ENCODE assay signal across 18 cellular contexts in genomic region chr1:203159844-203160243, GRCh38. TPM values are rescaled to one million over a fixed set of nuclear protein-coding genes. Genes with fewer than 3 reads are reported as not detected.
A peak's percentile ranks its signal among the peaks of the same experiment; 100 is the strongest.
DNase-seq lines count a peak whose midpoint lies in the region; TF ChIP-seq lines count a peak whose summit lies in the region.
"Had no signal": no experiment of that assay in that cellular context is flagged by ENCODE, and none has a peak within 500 bp of the region (broad histone marks: within the 10 kb centered on the region; RNA-seq: fewer than 3 reads in every experiment).

No MANE protein-coding gene starts in this region.

- TF ChIP-seq CTCF in dorsolateral prefrontal cortex (IDR thresholded peaks at IDR 0.05 in 54 of 56, conservative IDR thresholded peaks at IDR 0.05 in 2 of 56; ENCODE audit: low read depth in 1 of 56, partially characterized antibody in 56 of 56) (no peak), GM10266 (IDR thresholded peaks at IDR 0.05; ENCODE audit: control insufficient read depth, insufficient read depth, low read depth, missing control alignments) (no peak)

- peak overlapping the region; percentile 87 for H3K27ac ChIP-seq in angular gyrus (ENCODE audit: low read depth, low read length)
- peak overlapping the region in 58 of 59 donors; percentile 13 to 90 (median 74) for H3K27ac ChIP-seq in dorsolateral prefrontal cortex
- peak overlapping the region; percentile 51 for H3K27ac ChIP-seq in temporal lobe (ENCODE audit: low read depth, low read length)
- H3K27ac ChIP-seq: BLaER1 had no signal

- H3K27me3 ChIP-seq in dorsolateral prefrontal cortex, result no peaks in the 10 kb centered on the region
- H3K27me3 ChIP-seq: BLaER1 had no signal

- intact Hi-C loops in dorsolateral prefrontal cortex (cut with DNase I), result no loop called here

- peak in 1 of 10 donors; percentile 39 for DNase-seq in dorsolateral prefrontal cortex
- DNase-seq in medulla oblongata (ENCODE audit: extremely low spot score), result peak; percentile 72
- DNase-seq in hippocampal formation (lab: John Stamatoyannopoulos, UW), result no peak
- DNase-seq in glomerular visceral epithelial cell (ENCODE audit: extremely low spot score), result no peak
- no peak for DNase-seq in GM10266 (ENCODE audit: extremely low spot score)
- DNase-seq: 8988T; CD4-positive, alpha-beta memory T cell; DMS153; DMS79 treated with DMSO at 0.1 percent for 48 hours; GF-D8; GOT3; H9 had no signal

- no peak overlapping the region for H3K4me3 ChIP-seq in dorsolateral prefrontal cortex
- H3K4me3 ChIP-seq: BLaER1, GM12878 had no signal

RNA-seq across cellular contexts. Expression of gene MYBPH, which starts 15.8 kb away (rescaled TPM):
- total RNA-seq in dorsolateral prefrontal cortex, result 1 to 10 TPM in 11 of 120 experiments, under 1 TPM in 54, not detected in 55; 0.24 to 4.4 (median 0.48) TPM
- total RNA-seq in temporal lobe, result not detected
- total RNA-seq: A673; CD4-positive, alpha-beta memory T cell; H9; HepG2 had no signal

RNA-seq across cellular contexts. Expression of gene CHI3L1, which starts 26.7 kb away (rescaled TPM):
- total RNA-seq in dorsolateral prefrontal cortex (1,000 to 10,000 TPM in 3 of 120 experiments, 100 to 1,000 TPM in 31, 10 to 100 TPM in 86; 17.8 to 1,525 (median 52.6) TPM), temporal lobe (0.74 TPM)
- total RNA-seq: A673, H9 had no signal

RNA-seq across cellular contexts. Expression of gene ADORA1, which starts 32.3 kb away (rescaled TPM):
- 100 to 1,000 TPM in 3 of 120 experiments, 10 to 100 TPM in 117; 45.1 to 109 (median 75.9) TPM for total RNA-seq in dorsolateral prefrontal cortex
- 9.1 TPM for total RNA-seq in temporal lobe
- total RNA-seq: CD4-positive, alpha-beta memory T cell; GM12878 had no signal

Comparison
In these comparisons a context has a peak if more than half of its experiments do, and no peak if none do; other contexts are left out.
1. RNA of gene CHI3L1, which starts 26.7 kb away (total RNA-seq): 17.8 to 1,525 TPM in dorsolateral prefrontal cortex; 0.74 TPM in temporal lobe (single experiment); every median in the first group is over 10 times any median in the second.
2. Peak in every context shown above with its lines, with median percentiles within 50 percentile points of each other: H3K27ac ChIP-seq.